In the genomic region with DNA sequence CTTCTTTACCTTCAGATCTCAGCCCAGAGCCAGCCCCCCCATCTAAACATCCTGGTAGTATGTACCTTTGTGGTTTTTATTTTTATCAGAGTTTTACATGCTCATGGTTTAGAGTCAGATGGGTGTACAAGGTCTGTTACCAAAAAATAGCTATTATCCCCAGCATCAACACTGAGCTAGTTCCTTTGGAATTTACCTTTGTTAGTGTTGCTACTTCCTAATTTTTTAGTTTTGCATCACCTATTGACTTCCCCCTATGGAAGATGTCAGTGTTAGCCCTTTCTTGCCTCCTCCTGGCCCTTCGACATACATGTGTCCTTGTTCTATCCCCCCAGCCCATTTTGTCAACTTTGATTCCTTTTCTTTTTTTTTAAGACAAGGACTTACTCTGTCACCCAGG, we compare ENCODE assay signal across 14 cellular contexts. TPM values are rescaled to one million over a fixed set of nuclear protein-coding genes. Genes with fewer than 3 reads are reported as not detected.
"Had no signal": no experiment of that assay in that cellular context is flagged by ENCODE, and none has a peak within 500 bp of the region (broad histone marks: within the 10 kb centered on the region; RNA-seq: fewer than 3 reads in every experiment).

No MANE protein-coding gene starts in this region.

- H3K27ac Mint-ChIP-seq: activated naive CD4-positive, alpha-beta T cell treated with anti-CD3 and anti-CD28 coated beads, Interleukin-2, amount 10 ng/mL, durations not matched to agents 7 days and 5 days; activated naive CD8-positive, alpha-beta T cell treated with anti-CD3 and anti-CD28 coated beads for 36 hours; activated T-helper 2 cell treated with anti-CD3 and anti-CD28 coated beads, Interferon-gamma antibody, Interleukin-2, Interleukin-4, amounts not matched to agents 10 μg/mL and 5 μg/mL and 100 μg/mL, durations not matched to agents 14 hours and 24 hours and 36 hours; T-helper 1 cell treated with Interleukin-12 subunit alpha and Interleukin-12 subunit beta and Interleukin-4 antibody, amounts not matched to agents 30 μg/mL and 1 μg/mL, for 36 hours had no signal

- FAIRE-seq: RCC 7860 had no signal

- H3K36me3 Mint-ChIP-seq: activated naive CD4-positive, alpha-beta T cell treated with anti-CD3 and anti-CD28 coated beads, Interleukin-2, amount 10 ng/mL, durations not matched to agents 7 days and 5 days; activated naive CD8-positive, alpha-beta T cell treated with anti-CD3 and anti-CD28 coated beads for 36 hours had no signal

- DNase-seq: NCI-H1105, NCI-H1694 treated with DMSO at 0.1 percent for 48 hours, NCI-H2029 treated with DMSO at 0.1 percent for 48 hours, NCI-H345, NCI-H510A, NCI-H526 treated with DMSO at 0.1 percent for 48 hours had no signal

- H3K27me3 Mint-ChIP-seq: activated B cell treated with CpG ODN at 0.5 μM for 24 hours had no signal

- H3K4me3 Mint-ChIP-seq: activated B cell treated with CpG ODN at 0.5 μM for 24 hours; activated CD4-positive, alpha-beta T cell treated with anti-CD3 and anti-CD28 coated beads, Interleukin-2, amount 10 ng/mL, durations not matched to agents 24 days and 14 days; activated naive CD4-positive, alpha-beta T cell treated with anti-CD3 and anti-CD28 coated beads, Interleukin-2, amount 10 ng/mL, durations not matched to agents 7 days and 5 days; activated naive CD8-positive, alpha-beta T cell treated with anti-CD3 and anti-CD28 coated beads for 36 hours; T-helper 1 cell treated with Interleukin-12 subunit alpha and Interleukin-12 subunit beta and Interleukin-4 antibody, amounts not matched to agents 30 μg/mL and 1 μg/mL, for 36 hours had no signal

- H3K9me3 Mint-ChIP-seq: activated B cell treated with CpG ODN at 0.5 μM for 24 hours; activated CD4-positive, alpha-beta T cell treated with anti-CD3 and anti-CD28 coated beads, Interleukin-2, amount 10 ng/mL, durations not matched to agents 24 days and 14 days; activated naive CD4-positive, alpha-beta T cell treated with anti-CD3 and anti-CD28 coated beads, Interleukin-2, amount 10 ng/mL, durations not matched to agents 7 days and 5 days; activated naive CD8-positive, alpha-beta T cell treated with anti-CD3 and anti-CD28 coated beads for 36 hours; activated T-helper 2 cell treated with anti-CD3 and anti-CD28 coated beads, Interferon-gamma antibody, Interleukin-2, Interleukin-4, amounts not matched to agents 10 μg/mL and 5 μg/mL and 100 μg/mL, durations not matched to agents 14 hours and 24 hours and 36 hours; T-helper 1 cell treated with Interleukin-12 subunit alpha and Interleukin-12 subunit beta and Interleukin-4 antibody, amounts not matched to agents 30 μg/mL and 1 μg/mL, for 36 hours had no signal

RNA-seq across cellular contexts. Expression of gene UPB1, which starts 7.4 kb away (rescaled TPM):
- total RNA-seq: SK-MEL-5 had no signal
